8 cellular contexts compared by ENCODE assay signal in genomic region chr17:39196820-39197331, GRCh38. TPM values are rescaled to one million over a fixed set of nuclear protein-coding genes. Genes with fewer than 3 reads are reported as not detected.
DNase-seq lines count a peak whose midpoint lies in the region; ATAC-seq, FAIRE-seq and TF ChIP-seq lines count a peak whose summit lies in the region.

No MANE protein-coding gene starts in this region.

- H3K4me3 Mint-ChIP-seq in astrocyte (ENCODE audit: unreplicated experiment), result peak overlapping the region; percentile 86

- H3K36me3 Mint-ChIP-seq in astrocyte (ENCODE audit: low read depth, unreplicated experiment), result peaks cover 19% of the 10 kb centered on the region

- H2AFZ ChIP-seq in DND-41 (ENCODE audit: low read depth, low read length), result peak overlapping the region; percentile 83
- H2AFZ ChIP-seq in astrocyte (ENCODE audit: low read depth, low read length), result peak overlapping the region; percentile 65

- H3K4me2 ChIP-seq in DND-41 (ENCODE audit: insufficient read depth, low read length) (peak overlapping the region; percentile 98), astrocyte (ENCODE audit: low read length) (peak overlapping the region; percentile 91)

- H4K20me1 ChIP-seq in DND-41 (ENCODE audit: insufficient read depth, low read length) (peaks cover 37% of the 10 kb centered on the region), astrocyte (ENCODE audit: insufficient read depth, low read length) (peaks cover 57% of the 10 kb centered on the region)

- no peaks in the 10 kb centered on the region for H3K9me3 ChIP-seq in DND-41 (ENCODE audit: insufficient read depth, low read length, severe bottlenecking)
- no peaks in the 10 kb centered on the region for H3K9me3 ChIP-seq in astrocyte (ENCODE audit: insufficient read depth, low read depth, low read length)
- no peaks in the 10 kb centered on the region for H3K9me3 ChIP-seq in thymus (ENCODE audit: control insufficient read depth)

- H3K79me2 ChIP-seq in DND-41 (ENCODE audit: insufficient read depth, low read length) (peaks cover 64% of the 10 kb centered on the region), astrocyte (ENCODE audit: insufficient read depth, low read length) (peaks cover 61% of the 10 kb centered on the region)

- peaks cover 22% of the 10 kb centered on the region for H3K4me1 Mint-ChIP-seq in astrocyte (ENCODE audit: low read depth, unreplicated experiment)

- DNase-seq in DND-41 (peak; percentile 45), KG1 (lab: John Stamatoyannopoulos, UW) (peak; percentile 32), astrocyte (ENCODE audit: low read depth) (no peak), kidney tubule cell (ENCODE audit: low spot score) (peak; percentile 63), AML-193 (lab: John Stamatoyannopoulos, UW) (no peak), superior temporal gyrus (ENCODE audit: extremely low spot score) (no peak)
- DNase-seq in effector CD8-positive, alpha-beta T cell (lab: John Stamatoyannopoulos, UW), result no peak

- H3K27me3 Mint-ChIP-seq in astrocyte (ENCODE audit: low read depth, unreplicated experiment), result peaks cover 3% of the 10 kb centered on the region

- H3K4me3 ChIP-seq in DND-41 (ENCODE audit: low read depth in 1 of 2, low read length in 2 of 2) (peak overlapping the region; percentile 79 to 88), astrocyte (ENCODE audit: insufficient read depth, low read depth, low read length) (peak overlapping the region; percentile 62), thymus (ENCODE audit: low read length) (peak overlapping the region; percentile 88)

- no peak for FAIRE-seq in astrocyte (lab: Jason Lieb, UNC)

- peaks cover 47% of the 10 kb centered on the region for H3K36me3 ChIP-seq in DND-41 (ENCODE audit: insufficient read depth, low read length)
- H3K36me3 ChIP-seq in astrocyte (ENCODE audit: insufficient read depth, low read length), result peaks cover 14% of the 10 kb centered on the region
- H3K36me3 ChIP-seq in thymus (ENCODE audit: control insufficient read depth, insufficient read depth), result peaks cover 28% of the 10 kb centered on the region

- WGBS in thymus, result 2% methylated on average over 32 of the region's 32 CpGs

- no peak for TF ChIP-seq CTCF in DND-41 (IDR thresholded peaks at IDR 0.05; ENCODE audit: borderline replicate concordance, extremely low read depth, low read length, poor library complexity, severe bottlenecking)
- no peak for TF ChIP-seq CTCF in astrocyte (IDR thresholded peaks at IDR 0.05; ENCODE audit: insufficient read depth, low read depth, low read length)

- ATAC-seq in DND-41 (ENCODE audit: insufficient read depth, low read depth), result peak; percentile 27

- no peaks in the 10 kb centered on the region for H3K27me3 ChIP-seq in DND-41 (ENCODE audit: insufficient read depth, low read length, poor library complexity)
- no peaks in the 10 kb centered on the region for H3K27me3 ChIP-seq in astrocyte (ENCODE audit: insufficient read depth, low read length)
- no peaks in the 10 kb centered on the region for H3K27me3 ChIP-seq in thymus (ENCODE audit: control insufficient read depth, insufficient read depth)

- peak overlapping the region; percentile 99 for H3K27ac ChIP-seq in DND-41 (ENCODE audit: low read length)
- peak overlapping the region; percentile 46 for H3K27ac ChIP-seq in astrocyte (ENCODE audit: low read depth, low read length)
- peak overlapping the region; percentile 64 for H3K27ac ChIP-seq in thymus (ENCODE audit: low read depth)

- no peak overlapping the region for H3K27ac Mint-ChIP-seq in astrocyte (ENCODE audit: unreplicated experiment)

- peak overlapping the region; percentile 93 for H3K9ac ChIP-seq in DND-41 (ENCODE audit: low read depth, low read length)
- peak overlapping the region; percentile 78 for H3K9ac ChIP-seq in astrocyte (ENCODE audit: low read length)

- H3K9me3 Mint-ChIP-seq in astrocyte (ENCODE audit: unreplicated experiment), result no peaks in the 10 kb centered on the region

- H3K4me1 ChIP-seq in DND-41 (ENCODE audit: insufficient read depth, low read length) (peaks cover 67% of the 10 kb centered on the region), astrocyte (ENCODE audit: insufficient read depth, low read length) (peaks cover 35% of the 10 kb centered on the region), thymus (ENCODE audit: control insufficient read depth, insufficient read depth, low read length) (peaks cover 31% of the 10 kb centered on the region)

RNA-seq across cellular contexts. Expression of gene CACNB1, which starts 0.6 kb away (rescaled TPM):
- 16.6 and 16.9 TPM in 2 replicates for total RNA-seq in astrocyte
- 11.7 TPM for polyA plus RNA-seq in thymus

RNA-seq across cellular contexts. Expression of gene RPL19, which starts 3.2 kb away (rescaled TPM):
- total RNA-seq in astrocyte, result 1,346 and 1,451 TPM in 2 replicates
- 3,788 TPM for polyA plus RNA-seq in thymus

RNA-seq across cellular contexts. Expression of gene STAC2, which starts 28.9 kb away (rescaled TPM):
- total RNA-seq in astrocyte, result not detected in 2 replicates
- 1.6 TPM for polyA plus RNA-seq in thymus

RNA-seq across cellular contexts. Expression of gene ARL5C, which starts 30.9 kb away (rescaled TPM):
- total RNA-seq in astrocyte, result not detected in 2 replicates
- polyA plus RNA-seq in thymus, result 6.3 TPM

RNA-seq across cellular contexts. Expression of gene PLXDC1, which starts 45.4 kb away (rescaled TPM):
- total RNA-seq in astrocyte, result 8.9 and 13.8 TPM in 2 replicates
- 66.4 TPM for polyA plus RNA-seq in thymus

Comparison
In these comparisons a context has a peak if more than half of its experiments do, and no peak if none do; other contexts are left out.
1. DNase-seq: peak in DND-41 (single experiment), KG1 (single experiment) and kidney tubule cell (single experiment); none in astrocyte (single experiment), AML-193 (0 of 2), superior temporal gyrus (single experiment) and effector CD8-positive, alpha-beta T cell (single experiment).
2. H3K27ac ChIP-seq: peak in every context shown above with its lines; median percentile 99 in DND-41; 64 in thymus; 46 in astrocyte.
3. Peak in every context shown above with its lines, with median percentiles within 50 percentile points of each other: H3K4me3 ChIP-seq.